In the genomic region with DNA sequence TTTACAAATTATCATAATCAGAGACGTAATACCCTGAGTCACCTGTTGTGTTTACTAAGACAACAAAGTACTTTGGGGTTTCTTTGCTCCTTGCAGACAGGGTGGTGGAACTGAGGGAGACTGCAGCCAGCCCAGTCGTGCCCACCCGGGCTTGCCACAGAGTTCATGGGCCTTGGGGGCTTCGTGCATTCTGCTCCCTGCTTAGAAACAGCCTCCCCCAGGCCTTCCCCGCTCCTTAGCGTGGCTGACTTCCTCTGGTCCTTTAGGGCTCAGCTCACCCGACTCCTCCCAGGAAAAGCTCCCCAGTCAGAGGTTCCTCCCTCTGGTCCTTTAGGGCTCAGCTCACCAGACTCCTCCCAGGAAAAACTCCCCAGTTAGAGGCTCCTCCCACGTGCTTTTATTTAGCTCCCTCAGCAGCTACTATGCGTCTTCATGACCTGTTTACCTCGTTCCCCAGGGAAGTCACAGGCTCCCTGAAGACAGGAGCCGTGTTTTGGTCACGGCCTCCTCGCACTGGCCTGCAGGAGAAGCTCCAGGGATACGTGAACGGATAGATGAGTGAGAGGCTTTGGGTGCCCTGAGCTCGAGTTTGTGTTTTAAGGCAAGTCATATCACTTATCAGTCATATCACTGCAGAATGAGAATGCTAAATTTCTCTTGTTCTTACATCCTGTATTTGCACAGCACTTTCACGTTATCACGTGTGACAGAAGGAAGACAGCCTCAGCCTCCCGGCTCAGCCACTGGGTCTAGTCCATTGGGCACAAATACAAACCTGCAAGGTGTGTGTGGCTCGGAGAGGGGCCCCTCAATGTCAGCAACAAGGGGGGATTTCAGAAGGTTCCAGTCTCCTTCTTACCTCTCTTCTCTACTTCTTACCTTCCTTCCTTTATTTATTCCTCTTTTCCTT, we compare ENCODE assay signal across 8 cellular contexts. TPM values are rescaled to one million over a fixed set of nuclear protein-coding genes. Genes with fewer than 3 reads are reported as not detected.
DNase-seq lines count a peak whose midpoint lies in the region; ATAC-seq, FAIRE-seq and TF ChIP-seq lines count a peak whose summit lies in the region.

No MANE protein-coding gene starts in this region.

- no peaks in the 10 kb centered on the region for H3K36me3 ChIP-seq in smooth muscle cell (ENCODE audit: low read depth)

- peaks cover 3% of the 10 kb centered on the region for H3K4me1 ChIP-seq in smooth muscle cell (ENCODE audit: low read depth)

- H4K20me1 ChIP-seq in smooth muscle cell (ENCODE audit: low read depth): no peaks in the 10 kb centered on the region

- 63% methylated on average over 20 of the region's 20 CpGs for WGBS in smooth muscle cell (ENCODE audit: low lambda C conversion rate)

- no peak overlapping the region for H3K27ac ChIP-seq in smooth muscle cell (ENCODE audit: low read depth)

- intact Hi-C loops in CD14-positive monocyte (cut with micrococcal nuclease): no loop called here

- H3K27me3 Mint-ChIP-seq in CD14-positive monocyte (ENCODE audit: low read depth in 3 of 3): peaks cover 2 to 5% (median 2%) of the 10 kb centered on the region in 3 donors

- H3F3A ChIP-seq in smooth muscle cell (ENCODE audit: low read depth): no peaks in the 10 kb centered on the region

- H3K4me1 Mint-ChIP-seq in CD14-positive monocyte: peaks cover 16% of the 10 kb centered on the region

- H3K27me3 ChIP-seq in smooth muscle cell (ENCODE audit: low read depth): no peaks in the 10 kb centered on the region

- no peaks in the 10 kb centered on the region for H3K36me3 Mint-ChIP-seq in CD14-positive monocyte
- no peaks in the 10 kb centered on the region for H3K36me3 Mint-ChIP-seq in activated naive CD4-positive, alpha-beta T cell treated with anti-CD3 and anti-CD28 coated beads, Interleukin-2, amount 50 U/mL, for 72 hours

- no peak overlapping the region for H2AFZ ChIP-seq in smooth muscle cell (ENCODE audit: low read depth)

- no peak for FAIRE-seq in frontal cortex (lab: Jason Lieb, UNC)

- peak overlapping the region in 3 of 7 donors; percentile 1 to 82 (median 21) for H3K27ac Mint-ChIP-seq in CD14-positive monocyte
- peak overlapping the region; percentile 86 to 91 for H3K27ac Mint-ChIP-seq in activated naive CD4-positive, alpha-beta T cell treated with anti-CD3 and anti-CD28 coated beads, Interleukin-2, amount 50 U/mL, for 72 hours

- H3K4me2 ChIP-seq in smooth muscle cell: no peak overlapping the region

- peak overlapping the region; percentile 60 to 77 for H3K4me3 Mint-ChIP-seq in CD14-positive monocyte

- H3K9me3 ChIP-seq in smooth muscle cell (replicated peaks; ENCODE audit: low read depth): no peaks in the 10 kb centered on the region

- H3K79me2 ChIP-seq in smooth muscle cell (ENCODE audit: low read depth): no peaks in the 10 kb centered on the region

- no peak overlapping the region for H3K9ac ChIP-seq in smooth muscle cell (ENCODE audit: low read depth)

- ATAC-seq in GM21423 (IDR thresholded peaks at IDR 0.05; ENCODE audit: unreplicated experiment): peak; percentile 55
- peak; percentile 87 to 95 for ATAC-seq in activated naive CD4-positive, alpha-beta T cell treated with anti-CD3 and anti-CD28 coated beads, Interleukin-2, amount 50 U/mL, for 72 hours

- no peak for DNase-seq in CD14-positive monocyte (ENCODE audit: low spot score)
- peak; percentile 59 for DNase-seq in NCI-H460 (ENCODE audit: extremely low read depth, low read depth)
- DNase-seq in activated naive CD4-positive, alpha-beta T cell treated with anti-CD3 and anti-CD28 coated beads, Interleukin-2, amount 50 U/mL, for 72 hours (ENCODE audit: low spot score in 2 of 2): peak in 1 of 2 donors; percentile 42
- peak; percentile 20 to 30 (median 28) for DNase-seq in stimulated activated CD4-positive, alpha-beta T cell treated with anti-CD3 and anti-CD28 coated beads, Interleukin-12 subunit alpha, Interleukin-12 subunit beta, amount 100 ng/mL, for 48 hours (ENCODE audit: low read depth in 2 of 3, low spot score in 1 of 3)
- DNase-seq in smooth muscle cell (lab: John Stamatoyannopoulos, UW; ENCODE audit: unreplicated experiment): no peak
- DNase-seq in AG08395 (ENCODE audit: low spot score): no peak
- no peak for DNase-seq in frontal cortex (ENCODE audit: low spot score in 2 of 2)

- H3K4me3 ChIP-seq in smooth muscle cell: no peak overlapping the region

- TF ChIP-seq CTCF in CD14-positive monocyte (IDR thresholded peaks at IDR 0.05): no peak
- TF ChIP-seq CTCF in smooth muscle cell (IDR thresholded peaks at IDR 0.05; ENCODE audit: borderline replicate concordance, insufficient read depth, poor library complexity, severe bottlenecking): no peak

- H3K9me3 Mint-ChIP-seq in CD14-positive monocyte: peaks cover 0 to 2% (median 0%) of the 10 kb centered on the region in 7 donors
- H3K9me3 Mint-ChIP-seq in activated naive CD4-positive, alpha-beta T cell treated with anti-CD3 and anti-CD28 coated beads, Interleukin-2, amount 50 U/mL, for 72 hours: no peaks in the 10 kb centered on the region

RNA-seq across cellular contexts. Expression of gene VIPR2, which starts 52.7 kb away (rescaled TPM):
- polyA plus RNA-seq in CD14-positive monocyte (not detected), smooth muscle cell (not detected in 2 replicates)
- 0.30 and 0.43 TPM in 2 replicates for total RNA-seq in NCI-H460 (2014; rRNA removed; shearing (Covaris generic))
- polyA plus RNA-seq in NCI-H460 (2014; cell fraction: nucleus; rRNA removed): 0.19 and 1.4 TPM in 2 replicates
- total RNA-seq in activated naive CD4-positive, alpha-beta T cell treated with anti-CD3 and anti-CD28 coated beads, Interleukin-2, amount 50 U/mL, for 72 hours: 1 to 10 TPM in 1 of 2 donors, under 1 TPM in 1; 0.55 to 1.8 TPM
- total RNA-seq in smooth muscle cell (not detected in 2 replicates), frontal cortex (0.41 TPM)

Comparison
In these comparisons a context has a peak if more than half of its experiments do, and no peak if none do; other contexts are left out.
1. DNase-seq: peak in NCI-H460 (single experiment) and stimulated activated CD4-positive, alpha-beta T cell treated with anti-CD3 and anti-CD28 coated beads, Interleukin-12 subunit alpha, Interleukin-12 subunit beta, amount 100 ng/mL, for 48 hours (3 of 3); none in CD14-positive monocyte (single experiment), smooth muscle cell (single experiment), AG08395 (single experiment) and frontal cortex (0 of 2).